1 cellular context compared by ENCODE assay signal in genomic region chr5:141623621-141624020, GRCh38.
TF ChIP-seq lines count a peak whose summit lies in the region.

No MANE protein-coding gene starts in this region.

TF ChIP-seq in GM12878, 131 proteins besides CTCF, POLR2A, EP300 and RAD21:
- TF ChIP-seq RBBP5 (conservative IDR thresholded peaks at IDR 0.05), result no peak
- TF ChIP-seq IKZF1 (conservative IDR thresholded peaks at IDR 0.05), result 0 out of 2 replicates have a peak, but pooled peaks have one; percentile 4
- no peak for TF ChIP-seq YY1 (IDR thresholded peaks at IDR 0.05; ENCODE audit: low read depth, low read length)
TF ChIP-seq in GM12878: peak in this region for 1.
